ENCODE assay signal across 1 cellular context in the genomic region with DNA sequence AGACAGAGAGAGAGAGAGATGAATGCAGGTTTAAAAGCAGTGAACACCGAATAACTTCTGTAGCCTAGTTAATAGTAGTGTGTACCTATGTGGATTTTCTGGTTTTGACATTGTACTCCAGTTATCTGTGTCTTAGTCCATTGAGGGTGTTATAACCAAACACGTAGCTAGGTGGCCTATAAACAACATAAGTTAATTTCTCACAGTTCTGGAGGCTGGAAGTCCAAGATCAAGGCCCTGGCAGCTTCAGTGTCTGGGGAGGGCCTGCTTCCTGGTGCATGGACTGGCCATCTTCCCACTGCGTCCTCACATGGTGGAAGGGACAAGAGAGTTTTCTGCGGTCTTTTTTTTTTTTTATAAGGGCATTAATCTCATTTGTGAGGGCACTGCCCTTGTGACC.
TF ChIP-seq lines count a peak whose summit lies in the region.

No MANE protein-coding gene starts in this region.

TF ChIP-seq in GM23338, 12 proteins besides CTCF, POLR2A, EP300 and RAD21 (continued from another document):
- TF ChIP-seq, protein P1, sequence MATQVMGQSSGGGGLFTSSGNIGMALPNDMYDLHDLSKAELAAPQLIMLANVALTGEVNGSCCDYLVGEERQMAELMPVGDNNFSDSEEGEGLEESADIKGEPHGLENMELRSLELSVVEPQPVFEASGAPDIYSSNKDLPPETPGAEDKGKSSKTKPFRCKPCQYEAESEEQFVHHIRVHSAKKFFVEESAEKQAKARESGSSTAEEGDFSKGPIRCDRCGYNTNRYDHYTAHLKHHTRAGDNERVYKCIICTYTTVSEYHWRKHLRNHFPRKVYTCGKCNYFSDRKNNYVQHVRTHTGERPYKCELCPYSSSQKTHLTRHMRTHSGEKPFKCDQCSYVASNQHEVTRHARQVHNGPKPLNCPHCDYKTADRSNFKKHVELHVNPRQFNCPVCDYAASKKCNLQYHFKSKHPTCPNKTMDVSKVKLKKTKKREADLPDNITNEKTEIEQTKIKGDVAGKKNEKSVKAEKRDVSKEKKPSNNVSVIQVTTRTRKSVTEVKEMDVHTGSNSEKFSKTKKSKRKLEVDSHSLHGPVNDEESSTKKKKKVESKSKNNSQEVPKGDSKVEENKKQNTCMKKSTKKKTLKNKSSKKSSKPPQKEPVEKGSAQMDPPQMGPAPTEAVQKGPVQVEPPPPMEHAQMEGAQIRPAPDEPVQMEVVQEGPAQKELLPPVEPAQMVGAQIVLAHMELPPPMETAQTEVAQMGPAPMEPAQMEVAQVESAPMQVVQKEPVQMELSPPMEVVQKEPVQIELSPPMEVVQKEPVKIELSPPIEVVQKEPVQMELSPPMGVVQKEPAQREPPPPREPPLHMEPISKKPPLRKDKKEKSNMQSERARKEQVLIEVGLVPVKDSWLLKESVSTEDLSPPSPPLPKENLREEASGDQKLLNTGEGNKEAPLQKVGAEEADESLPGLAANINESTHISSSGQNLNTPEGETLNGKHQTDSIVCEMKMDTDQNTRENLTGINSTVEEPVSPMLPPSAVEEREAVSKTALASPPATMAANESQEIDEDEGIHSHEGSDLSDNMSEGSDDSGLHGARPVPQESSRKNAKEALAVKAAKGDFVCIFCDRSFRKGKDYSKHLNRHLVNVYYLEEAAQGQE (IDR thresholded peaks at IDR 0.05; ENCODE audit: unreplicated experiment), result no peak
- TF ChIP-seq POLR2AphosphoS5 (IDR thresholded peaks at IDR 0.05; ENCODE audit: low read depth) (no peak), STAT1 (IDR thresholded peaks at IDR 0.05; ENCODE audit: unreplicated experiment) (no peak), CREB1 (CRISPR knock-in tag; IDR thresholded peaks at IDR 0.05; ENCODE audit: low read depth) (no peak), EZH2 (IDR thresholded peaks at IDR 0.05; ENCODE audit: low read depth, unreplicated experiment) (no peak), JUNB (IDR thresholded peaks at IDR 0.05; ENCODE audit: unreplicated experiment) (no peak), NANOG (IDR thresholded peaks at IDR 0.05; ENCODE audit: borderline replicate concordance) (no peak)
- TF ChIP-seq, protein P2, sequence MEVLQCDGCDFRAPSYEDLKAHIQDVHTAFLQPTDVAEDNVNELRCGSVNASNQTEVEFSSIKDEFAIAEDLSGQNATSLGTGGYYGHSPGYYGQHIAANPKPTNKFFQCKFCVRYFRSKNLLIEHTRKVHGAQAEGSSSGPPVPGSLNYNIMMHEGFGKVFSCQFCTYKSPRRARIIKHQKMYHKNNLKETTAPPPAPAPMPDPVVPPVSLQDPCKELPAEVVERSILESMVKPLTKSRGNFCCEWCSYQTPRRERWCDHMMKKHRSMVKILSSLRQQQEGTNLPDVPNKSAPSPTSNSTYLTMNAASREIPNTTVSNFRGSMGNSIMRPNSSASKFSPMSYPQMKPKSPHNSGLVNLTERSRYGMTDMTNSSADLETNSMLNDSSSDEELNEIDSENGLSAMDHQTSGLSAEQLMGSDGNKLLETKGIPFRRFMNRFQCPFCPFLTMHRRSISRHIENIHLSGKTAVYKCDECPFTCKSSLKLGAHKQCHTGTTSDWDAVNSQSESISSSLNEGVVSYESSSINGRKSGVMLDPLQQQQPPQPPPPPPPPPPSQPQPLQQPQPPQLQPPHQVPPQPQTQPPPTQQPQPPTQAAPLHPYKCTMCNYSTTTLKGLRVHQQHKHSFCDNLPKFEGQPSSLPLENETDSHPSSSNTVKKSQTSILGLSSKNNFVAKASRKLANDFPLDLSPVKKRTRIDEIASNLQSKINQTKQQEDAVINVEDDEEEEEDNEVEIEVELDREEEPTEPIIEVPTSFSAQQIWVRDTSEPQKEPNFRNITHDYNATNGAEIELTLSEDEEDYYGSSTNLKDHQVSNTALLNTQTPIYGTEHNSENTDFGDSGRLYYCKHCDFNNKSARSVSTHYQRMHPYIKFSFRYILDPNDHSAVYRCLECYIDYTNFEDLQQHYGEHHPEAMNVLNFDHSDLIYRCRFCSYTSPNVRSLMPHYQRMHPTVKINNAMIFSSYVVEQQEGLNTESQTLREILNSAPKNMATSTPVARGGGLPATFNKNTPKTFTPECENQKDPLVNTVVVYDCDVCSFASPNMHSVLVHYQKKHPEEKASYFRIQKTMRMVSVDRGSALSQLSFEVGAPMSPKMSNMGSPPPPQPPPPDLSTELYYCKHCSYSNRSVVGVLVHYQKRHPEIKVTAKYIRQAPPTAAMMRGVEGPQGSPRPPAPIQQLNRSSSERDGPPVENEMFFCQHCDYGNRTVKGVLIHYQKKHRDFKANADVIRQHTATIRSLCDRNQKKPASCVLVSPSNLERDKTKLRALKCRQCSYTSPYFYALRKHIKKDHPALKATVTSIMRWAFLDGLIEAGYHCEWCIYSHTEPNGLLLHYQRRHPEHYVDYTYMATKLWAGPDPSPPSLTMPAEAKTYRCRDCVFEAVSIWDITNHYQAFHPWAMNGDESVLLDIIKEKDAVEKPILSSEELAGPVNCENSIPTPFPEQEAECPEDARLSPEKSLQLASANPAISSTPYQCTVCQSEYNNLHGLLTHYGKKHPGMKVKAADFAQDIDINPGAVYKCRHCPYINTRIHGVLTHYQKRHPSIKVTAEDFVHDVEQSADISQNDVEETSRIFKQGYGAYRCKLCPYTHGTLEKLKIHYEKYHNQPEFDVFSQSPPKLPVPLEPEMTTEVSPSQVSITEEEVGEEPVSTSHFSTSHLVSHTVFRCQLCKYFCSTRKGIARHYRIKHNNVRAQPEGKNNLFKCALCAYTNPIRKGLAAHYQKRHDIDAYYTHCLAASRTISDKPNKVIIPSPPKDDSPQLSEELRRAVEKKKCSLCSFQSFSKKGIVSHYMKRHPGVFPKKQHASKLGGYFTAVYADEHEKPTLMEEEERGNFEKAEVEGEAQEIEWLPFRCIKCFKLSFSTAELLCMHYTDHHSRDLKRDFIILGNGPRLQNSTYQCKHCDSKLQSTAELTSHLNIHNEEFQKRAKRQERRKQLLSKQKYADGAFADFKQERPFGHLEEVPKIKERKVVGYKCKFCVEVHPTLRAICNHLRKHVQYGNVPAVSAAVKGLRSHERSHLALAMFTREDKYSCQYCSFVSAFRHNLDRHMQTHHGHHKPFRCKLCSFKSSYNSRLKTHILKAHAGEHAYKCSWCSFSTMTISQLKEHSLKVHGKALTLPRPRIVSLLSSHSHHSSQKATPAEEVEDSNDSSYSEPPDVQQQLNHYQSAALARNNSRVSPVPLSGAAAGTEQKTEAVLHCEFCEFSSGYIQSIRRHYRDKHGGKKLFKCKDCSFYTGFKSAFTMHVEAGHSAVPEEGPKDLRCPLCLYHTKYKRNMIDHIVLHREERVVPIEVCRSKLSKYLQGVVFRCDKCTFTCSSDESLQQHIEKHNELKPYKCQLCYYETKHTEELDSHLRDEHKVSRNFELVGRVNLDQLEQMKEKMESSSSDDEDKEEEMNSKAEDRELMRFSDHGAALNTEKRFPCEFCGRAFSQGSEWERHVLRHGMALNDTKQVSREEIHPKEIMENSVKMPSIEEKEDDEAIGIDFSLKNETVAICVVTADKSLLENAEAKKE (CRISPR knock-in tag; IDR thresholded peaks at IDR 0.05), result no peak
- TF ChIP-seq, protein P3, sequence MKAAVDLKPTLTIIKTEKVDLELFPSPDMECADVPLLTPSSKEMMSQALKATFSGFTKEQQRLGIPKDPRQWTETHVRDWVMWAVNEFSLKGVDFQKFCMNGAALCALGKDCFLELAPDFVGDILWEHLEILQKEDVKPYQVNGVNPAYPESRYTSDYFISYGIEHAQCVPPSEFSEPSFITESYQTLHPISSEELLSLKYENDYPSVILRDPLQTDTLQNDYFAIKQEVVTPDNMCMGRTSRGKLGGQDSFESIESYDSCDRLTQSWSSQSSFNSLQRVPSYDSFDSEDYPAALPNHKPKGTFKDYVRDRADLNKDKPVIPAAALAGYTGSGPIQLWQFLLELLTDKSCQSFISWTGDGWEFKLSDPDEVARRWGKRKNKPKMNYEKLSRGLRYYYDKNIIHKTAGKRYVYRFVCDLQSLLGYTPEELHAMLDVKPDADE (IDR thresholded peaks at IDR 0.05), result no peak
TF ChIP-seq in GM23338: peak in this region for 0.
